9 cellular contexts compared by ENCODE assay signal in genomic region chr22:25979968-25980367, GRCh38.
"Had no signal": no experiment of that assay in that cellular context is flagged by ENCODE, and none has a peak within 500 bp of the region (broad histone marks: within the 10 kb centered on the region; RNA-seq: fewer than 3 reads in every experiment).

No MANE protein-coding gene starts in this region.

- H3K27ac ChIP-seq: GM23248 had no signal

- H3K4me1 ChIP-seq: HAP-1 had no signal

- H3K4me3 ChIP-seq: GM23248, GM23338, HAP-1 had no signal

- DNase-seq: GM23248, GOT3, H7, H9, HCEC 1CT, HFFc6 had no signal

- H3K36me3 ChIP-seq: HAP-1 had no signal

- H2AFZ ChIP-seq: GM23248, GM23338 had no signal

- ATAC-seq: GM23338, HCT116 had no signal

- H3K4me2 ChIP-seq: GM23338 had no signal

- H3K9me3 ChIP-seq: HAP-1 had no signal
